28 cellular contexts compared by ENCODE assay signal in genomic region chr7:48811071-48811470, GRCh38.
"Had no signal": no experiment of that assay in that cellular context is flagged by ENCODE, and none has a peak within 500 bp of the region (broad histone marks: within the 10 kb centered on the region; RNA-seq: fewer than 3 reads in every experiment).

No MANE protein-coding gene starts in this region.

- FAIRE-seq: colon, endometrium, endothelial cell of umbilical vein, frontal cortex had no signal

- H3K9me3 Mint-ChIP-seq: dendritic cell treated with granulocyte-macrophage colony-stimulating factor and Interleukin-4, amounts not matched to agents 40 ng/mL and 50 ng/mL, for 4 days; endodermal cell had no signal

- H3K4me3 Mint-ChIP-seq: dendritic cell treated with granulocyte-macrophage colony-stimulating factor and Interleukin-4, amounts not matched to agents 40 ng/mL and 50 ng/mL, for 4 days; effector memory CD8-positive, alpha-beta T cell; endodermal cell had no signal

- H3K36me3 ChIP-seq: colonic mucosa, esophagus muscularis mucosa, esophagus squamous epithelium, gastrocnemius medialis, gastroesophageal sphincter, heart left ventricle, heart right ventricle had no signal

- H3K4me1 Mint-ChIP-seq: endodermal cell had no signal

- H3K9me3 ChIP-seq: colonic mucosa, esophagus muscularis mucosa, esophagus squamous epithelium, gastrocnemius medialis, gastroesophageal sphincter, heart left ventricle, heart right ventricle had no signal

- H3K4me3 ChIP-seq: colonic mucosa, coronary artery, dorsolateral prefrontal cortex, esophagus muscularis mucosa, esophagus squamous epithelium, gastrocnemius medialis, gastroesophageal sphincter, heart left ventricle, heart right ventricle had no signal

- H3K27me3 Mint-ChIP-seq: dendritic cell treated with granulocyte-macrophage colony-stimulating factor and Interleukin-4, amounts not matched to agents 40 ng/mL and 50 ng/mL, for 4 days; effector memory CD8-positive, alpha-beta T cell had no signal

- H3K27me3 ChIP-seq: colonic mucosa, dorsolateral prefrontal cortex, esophagus muscularis mucosa, esophagus squamous epithelium, foreskin keratinocyte, gastrocnemius medialis, gastroesophageal sphincter, heart left ventricle, heart right ventricle had no signal

- H3K27ac ChIP-seq: colonic mucosa, coronary artery, dorsolateral prefrontal cortex, epithelial cell of prostate, esophagus muscularis mucosa, esophagus squamous epithelium, foreskin keratinocyte, gastrocnemius medialis, gastroesophageal sphincter, heart left ventricle, heart right ventricle had no signal

- H3K27ac Mint-ChIP-seq: dendritic cell treated with granulocyte-macrophage colony-stimulating factor and Interleukin-4, amounts not matched to agents 40 ng/mL and 50 ng/mL, for 4 days; effector memory CD8-positive, alpha-beta T cell; endodermal cell had no signal

- ATAC-seq: effector memory CD8-positive, alpha-beta T cell; esophagus mucosa; foreskin keratinocyte; gastrocnemius medialis; gastroesophageal sphincter; heart left ventricle; heart right ventricle had no signal

- H3K4me1 ChIP-seq: colonic mucosa, esophagus muscularis mucosa, esophagus squamous epithelium, foreskin keratinocyte, gastrocnemius medialis, gastroesophageal sphincter, heart left ventricle, heart right ventricle had no signal

- DNase-seq: colonic mucosa; cortex of kidney; dermis blood vessel endothelial cell; dorsolateral prefrontal cortex; effector CD4-positive, alpha-beta T cell; effector CD8-positive, alpha-beta T cell; effector memory CD4-positive, alpha-beta T cell; effector memory CD8-positive, alpha-beta T cell; endodermal cell; erythroblast; esophagus squamous epithelium; foreskin fibroblast; foreskin keratinocyte; foreskin melanocyte; gastrocnemius medialis; glutamatergic neuron; heart left ventricle; heart right ventricle had no signal
